8 cellular contexts compared by ENCODE assay signal in the genomic region with DNA sequence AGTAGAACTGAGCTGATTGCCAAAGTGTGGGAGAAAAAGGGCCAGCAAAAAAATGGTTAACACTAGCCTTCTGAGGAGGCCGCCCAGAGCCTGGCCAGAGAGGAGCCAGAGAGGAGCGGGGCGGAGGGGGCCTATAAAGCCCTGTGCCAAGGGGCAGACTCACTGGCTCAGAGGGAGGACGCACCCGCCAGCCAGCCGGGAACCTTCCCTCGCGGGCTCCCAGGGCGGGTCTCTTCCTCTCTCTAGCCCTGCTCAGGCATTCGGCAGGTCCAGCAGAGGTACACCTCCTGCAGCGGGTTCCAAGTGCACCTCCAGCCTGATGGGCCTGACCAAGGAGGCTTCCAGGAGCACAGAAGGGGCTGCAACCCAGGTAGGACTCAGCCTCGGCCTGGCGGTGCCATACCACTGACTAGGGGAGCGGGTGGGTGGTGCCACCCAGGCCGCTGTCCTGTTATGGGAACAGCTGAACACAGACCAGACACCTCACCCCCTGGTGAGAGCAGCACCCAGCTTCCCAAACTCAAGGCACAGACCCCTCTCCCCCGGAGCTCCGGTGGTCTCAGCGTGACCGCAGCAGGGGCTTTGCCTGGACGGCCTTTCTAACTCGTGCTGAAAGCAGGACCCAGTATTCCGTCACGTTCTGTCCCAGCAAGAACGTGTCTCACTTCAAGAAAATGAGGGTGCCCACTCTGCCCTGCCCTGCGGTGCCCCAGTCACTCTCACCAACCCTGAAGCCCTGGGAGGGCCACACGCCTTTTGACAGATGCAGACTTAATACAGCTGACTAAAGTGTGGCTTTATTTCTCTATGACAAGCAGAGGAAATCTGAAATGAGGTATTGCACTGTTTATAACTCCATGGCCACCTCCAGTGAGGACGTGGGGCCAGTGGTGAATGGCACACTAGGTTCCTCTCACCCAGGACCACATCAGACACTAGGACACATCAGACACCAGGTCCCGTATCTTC. TPM values are rescaled to one million over a fixed set of nuclear protein-coding genes. Genes with fewer than 3 reads are reported as not detected.
A peak's percentile ranks its signal among the peaks of the same experiment; 100 is the strongest.
DNase-seq lines count a peak whose midpoint lies in the region; ATAC-seq and TF ChIP-seq lines count a peak whose summit lies in the region.

Gene GPER1, plus strand, starts transcription at position 162 of the 969 bp plus-strand sequence. CDS start 3,616 bp downstream, outside the sequence.

- ATAC-seq in aorta (ENCODE audit: low FRiP score) = peak; percentile 83

- H2AK5ac ChIP-seq in mesendoderm (ENCODE audit: low read length) = no peak within 1 kb of the TSS

- WGBS in mesendoderm (ENCODE audit: extremely low coverage, insufficient coverage, low lambda C conversion rate) = no CpG with 5 or more reads among the region's 28 CpGs
- WGBS in aorta, 2 donors = 9 to 10% methylated on average over 26 to 28 of the region's 28 CpGs

- no peaks in the 10 kb centered on the region for H3K79me1 ChIP-seq in mesendoderm (ENCODE audit: low read length)

- BruUV-seq in PC-9 (replicated peaks; lab: Mats Ljungman, UMichigan) = no TSS peak

- peak within 1 kb of the TSS; percentile 46 for H3K4me2 ChIP-seq in PC-9
- H3K4me2 ChIP-seq in mesendoderm (ENCODE audit: low read length) = peak within 1 kb of the TSS; percentile 56

- no peak within 1 kb of the TSS for H2BK15ac ChIP-seq in mesendoderm (replicated peaks; ENCODE audit: low read depth)

- no peak for TF ChIP-seq POLR2A in erythroblast (IDR thresholded peaks at IDR 0.05; ENCODE audit: low read length)

- peak within 1 kb of the TSS; percentile 57; the same call in 1 of the 2 replicates for H3K4me3 ChIP-seq in GM08714 (ENCODE audit: low read length)
- no peak within 1 kb of the TSS for H3K4me3 ChIP-seq in PC-9
- peak within 1 kb of the TSS; percentile 26 for H3K4me3 ChIP-seq in mesendoderm (ENCODE audit: low read length)
- H3K4me3 ChIP-seq in aorta (ENCODE audit: low read length in 2 of 2) = peak within 1 kb of the TSS in 1 of 2 donors; percentile 8

- H3K9me3 ChIP-seq in PC-9 (ENCODE audit: insufficient read depth, low read depth) (no peaks in the 10 kb centered on the region), aorta (ENCODE audit: control insufficient read depth, low read length) (no peaks in the 10 kb centered on the region)

- H3K4me1 ChIP-seq in PC-9 (replicated peaks; ENCODE audit: insufficient read depth) (0 out of 2 replicates have a peak, but pooled peaks cover 4% of the 10 kb centered on the region), mesendoderm (ENCODE audit: control insufficient read depth, low read depth, low read length) (peaks cover 4% of the 10 kb centered on the region), aorta (ENCODE audit: control insufficient read depth in 1 of 2, insufficient read depth in 2 of 2, low read length in 2 of 2) (no peaks in the 10 kb centered on the region)

- no peak within 1 kb of the TSS for H4K8ac ChIP-seq in mesendoderm (ENCODE audit: low read depth, low read length)

- no peak within 1 kb of the TSS for H3K4ac ChIP-seq in mesendoderm (ENCODE audit: low read depth, low read length)

- no peak within 1 kb of the TSS for H3K18ac ChIP-seq in mesendoderm (ENCODE audit: low read length)

- peaks cover 7% of the 10 kb centered on the region; the same call in 1 of the 2 replicates for H3F3A ChIP-seq in PC-9 (ENCODE audit: insufficient read depth, low read depth)

- no peak within 1 kb of the TSS for H2BK5ac ChIP-seq in mesendoderm (ENCODE audit: low read length)

- H4K5ac ChIP-seq in mesendoderm (ENCODE audit: low read length) = no peak within 1 kb of the TSS

- H3K79me2 ChIP-seq in PC-9 (ENCODE audit: low read depth) (0 out of 2 replicates have a peak, but pooled peaks cover 11% of the 10 kb centered on the region), mesendoderm (ENCODE audit: control insufficient read depth, insufficient read depth, low read length) (no peaks in the 10 kb centered on the region)

- H3K27ac ChIP-seq in PC-9 (no peak within 1 kb of the TSS), mesendoderm (ENCODE audit: low read depth, low read length) (no peak within 1 kb of the TSS), aorta (ENCODE audit: low read depth in 1 of 2, low read length in 2 of 2) (peak within 1 kb of the TSS in 1 of 2 donors; percentile 52)

- no peaks in the 10 kb centered on the region for H3K9me2 ChIP-seq in PC-9 (ENCODE audit: insufficient read depth)

- no peak within 1 kb of the TSS for H2AFZ ChIP-seq in PC-9

- peak in 1 of 2 experiments; percentile 75 for DNase-seq in PC-9
- DNase-seq in ecto neural progenitor cell (ENCODE audit: low spot score) = peak; percentile 69
- DNase-seq in mesendoderm = peak; percentile 63
- DNase-seq in aorta = peak; percentile 73 to 89
- no peak for DNase-seq in erythroblast (lab: John Stamatoyannopoulos, UW)
- DNase-seq in COR-L47 (lab: John Stamatoyannopoulos, UW) = no peak
- no peak for DNase-seq in NCI-H345 treated with DMSO at 0.1 percent for 48 hours (lab: John Stamatoyannopoulos, UW; ENCODE audit: unreplicated experiment)

- H3K9ac ChIP-seq in mesendoderm (ENCODE audit: low read length) = peak within 1 kb of the TSS; percentile 72

- no peaks in the 10 kb centered on the region for H3K27me3 ChIP-seq in PC-9 (ENCODE audit: insufficient read depth, low read depth)
- H3K27me3 ChIP-seq in mesendoderm (ENCODE audit: insufficient read depth, low read length, poor library complexity) = no peaks in the 10 kb centered on the region
- no peaks in the 10 kb centered on the region for H3K27me3 ChIP-seq in aorta (ENCODE audit: control insufficient read depth in 1 of 2, insufficient read depth in 2 of 2, low read length in 1 of 2)

- no peak for TF ChIP-seq CTCF in PC-9 (conservative IDR thresholded peaks at IDR 0.05)

- CTCF ChIA-PET in PC-9 (lab: Charles Lee) = no interaction called here

- H4K20me1 ChIP-seq in PC-9 (ENCODE audit: insufficient read depth) = peaks cover 44% of the 10 kb centered on the region

- H3K36me3 ChIP-seq in PC-9 (ENCODE audit: low read depth) (no peaks in the 10 kb centered on the region), mesendoderm (ENCODE audit: control insufficient read depth, insufficient read depth, low read length) (no peaks in the 10 kb centered on the region), aorta (ENCODE audit: control insufficient read depth in 1 of 2, insufficient read depth in 2 of 2, low read length in 1 of 2) (no peaks in the 10 kb centered on the region)

- H3K56ac ChIP-seq in mesendoderm (ENCODE audit: low read length) = peak within 1 kb of the TSS; percentile 93

- intact Hi-C loops in PC-9 (cut with micrococcal nuclease; ENCODE audit: unreplicated experiment) = loop anchor here (1.0 to 5.0 kb wide), 3 partner anchors 49 to 88 kb away; a partner anchor contains a TSS
- intact Hi-C loops in aorta (cut with DNase I) = loop anchor here (2.0 to 5.0 kb wide), 2 partner anchors 35 to 49 kb away; a partner anchor contains a TSS

- peak within 1 kb of the TSS; percentile 45 for H3K23ac ChIP-seq in mesendoderm (ENCODE audit: low read length)

- no peak within 1 kb of the TSS for H2BK120ac ChIP-seq in mesendoderm (ENCODE audit: low read depth, low read length)

- POLR2A ChIA-PET in PC-9 (lab: Charles Lee; ENCODE audit: unreplicated experiment) = no interaction called here

RNA-seq across cellular contexts. Expression of gene GPER1, which starts in this region (rescaled TPM):
- total RNA-seq in PC-9 (2021) = 0.37 and 0.85 TPM in 2 replicates
- 0.88 TPM for polyA plus RNA-seq in mesendoderm (2013, experiment 1 of 2)
- polyA plus RNA-seq in mesendoderm (2013, experiment 2 of 2) = 0.84 TPM
- total RNA-seq in aorta = 10 to 100 TPM in 1 of 2 donors, 1 to 10 TPM in 1; 4.5 to 11.2 TPM
- 1 to 10 TPM; 2.8 to 5.0 TPM for polyA plus RNA-seq in aorta

Comparison
In these comparisons a context has a peak if more than half of its experiments do, and no peak if none do; other contexts are left out.
1. DNase-seq: peak in ecto neural progenitor cell (single experiment), mesendoderm (single experiment) and aorta (2 of 2); none in erythroblast (0 of 2), COR-L47 (single experiment) and NCI-H345 treated with DMSO at 0.1 percent for 48 hours (single experiment).